ENCODE assay signal across 38 cellular contexts in genomic region chr19:8115805-8116396, GRCh38. TPM values are rescaled to one million over a fixed set of nuclear protein-coding genes. Genes with fewer than 3 reads are reported as not detected.
"Had no signal": no experiment of that assay in that cellular context is flagged by ENCODE, and none has a peak within 500 bp of the region (broad histone marks: within the 10 kb centered on the region; RNA-seq: fewer than 3 reads in every experiment).

No MANE protein-coding gene starts in this region.

- H2AFZ ChIP-seq: PC-9 had no signal

- H3K9me3 ChIP-seq: MG63 had no signal

- ATAC-seq: activated naive CD8-positive, alpha-beta T cell treated with anti-CD3 and anti-CD28 coated beads, Interleukin-2, amount 50 U/mL, for 24 hours; activated T-cell treated with anti-CD3 and anti-CD28 coated beads, Interleukin-2, amount 50 U/mL, for 4 hours; Right ventricle myocardium inferior had no signal

- H3K27ac ChIP-seq: PC-9, RWPE1, VCaP had no signal

- H3K4me1 Mint-ChIP-seq: activated B cell treated with CpG ODN at 0.5 μM for 24 hours; activated naive CD4-positive, alpha-beta T cell treated with anti-CD3 and anti-CD28 coated beads, Interleukin-2, amount 10 ng/mL, durations not matched to agents 7 days and 5 days; activated naive CD8-positive, alpha-beta T cell treated with anti-CD3 and anti-CD28 coated beads, Interleukin-2, amount 50 U/mL, for 24 hours; brain had no signal

- H3K27ac Mint-ChIP-seq: activated B cell treated with CpG ODN at 0.5 μM for 24 hours; activated CD4-positive, alpha-beta memory T cell treated with anti-CD3 and anti-CD28 coated beads for 36 hours; activated naive CD4-positive, alpha-beta T cell treated with anti-CD3 and anti-CD28 coated beads, Interleukin-2, amount 10 ng/mL, durations not matched to agents 7 days and 5 days; activated naive CD8-positive, alpha-beta T cell; activated naive CD8-positive, alpha-beta T cell treated with anti-CD3 and anti-CD28 coated beads, Interleukin-2, amount 50 U/mL, for 24 hours; activated T-helper 1 cell treated with anti-CD3 and anti-CD28 coated beads, Interleukin-12 subunit alpha, Interleukin-12 subunit beta, Interleukin-2, Interleukin-4 antibody, amounts not matched to agents 30 ng/mL and 10 ng/mL and 1 ng/mL, durations not matched to agents 14 hours and 24 hours and 36 hours; brain had no signal

- DNase-seq: activated B cell treated with CpG ODN at 0.5 μM for 24 hours; activated CD4-positive, alpha-beta memory T cell treated with anti-CD3 and anti-CD28 coated beads for 36 hours; activated CD4-positive, alpha-beta T cell treated with anti-CD3 and anti-CD28 coated beads for 4 hours; activated CD4-positive, alpha-beta T cell treated with anti-CD3 and anti-CD28 coated beads, Interleukin-2, amount 50 U/mL, for 1 hour; activated CD4-positive, CD25-positive, alpha-beta regulatory T cell treated with anti-CD3 and anti-CD28 coated beads, Interleukin-2, amount 50 U/mL, for 72 hours; activated CD8-positive, alpha-beta memory T cell treated with anti-CD3 and anti-CD28 coated beads, Interleukin-2, amount 50 U/mL, for 4 hours; activated gamma-delta T cell treated with Interleukin-2 at 50 U/mL for 16 hours; activated naive CD4-positive, alpha-beta T cell treated with anti-CD3 and anti-CD28 coated beads, Interleukin-2, amount 10 ng/mL, durations not matched to agents 7 days and 5 days; activated naive CD8-positive, alpha-beta T cell treated with anti-CD3 and anti-CD28 coated beads, Interleukin-2, amount 50 U/mL, for 24 hours; activated T-cell treated with anti-CD3 and anti-CD28 coated beads for 4 hours; activated T-cell treated with anti-CD3 and anti-CD28 coated beads, Interleukin-2, amount 50 U/mL, for 4 hours; anterior cingulate cortex; caudate nucleus; cerebellar nuclear complex; Kasumi-1; KG1; MG63; MV-4-11; NCI-H1092 treated with DMSO at 0.1 percent for 48 hours; NCI-H1694; NCI-H1930; NCI-H2081 treated with DMSO at 0.1 percent for 48 hours; NCI-H345; NCI-H524 treated with DMSO at 0.1 percent for 48 hours; SW 1271; T-helper 1 cell; T-helper 2 cell; T-helper 9 cell had no signal

- H3K27me3 Mint-ChIP-seq: activated B cell treated with CpG ODN at 0.5 μM for 24 hours, brain had no signal

- FAIRE-seq: bronchial epithelial cell, RCC 7860 had no signal

- H3K4me3 ChIP-seq: MG63, PC-9 had no signal

- H3K36me3 ChIP-seq: MG63 had no signal

- H3K9me3 Mint-ChIP-seq: activated B cell treated with CpG ODN at 0.5 μM for 24 hours; activated CD4-positive, alpha-beta memory T cell treated with anti-CD3 and anti-CD28 coated beads for 36 hours; activated naive CD4-positive, alpha-beta T cell treated with anti-CD3 and anti-CD28 coated beads, Interleukin-2, amount 10 ng/mL, durations not matched to agents 7 days and 5 days; activated naive CD8-positive, alpha-beta T cell treated with anti-CD3 and anti-CD28 coated beads, Interleukin-2, amount 50 U/mL, for 24 hours; activated T-cell treated with anti-CD3 and anti-CD28 coated beads, Interleukin-2, amount 50 U/mL, for 4 hours; activated T-helper 1 cell treated with anti-CD3 and anti-CD28 coated beads, Interleukin-12 subunit alpha, Interleukin-12 subunit beta, Interleukin-2, Interleukin-4 antibody, amounts not matched to agents 30 ng/mL and 10 ng/mL and 1 ng/mL, durations not matched to agents 14 hours and 24 hours and 36 hours; brain had no signal

- H3K4me3 Mint-ChIP-seq: activated B cell treated with CpG ODN at 0.5 μM for 24 hours; activated CD4-positive, alpha-beta memory T cell treated with anti-CD3 and anti-CD28 coated beads for 36 hours; activated naive CD4-positive, alpha-beta T cell treated with anti-CD3 and anti-CD28 coated beads, Interleukin-2, amount 10 ng/mL, durations not matched to agents 7 days and 5 days; activated naive CD8-positive, alpha-beta T cell; activated naive CD8-positive, alpha-beta T cell treated with anti-CD3 and anti-CD28 coated beads, Interleukin-2, amount 50 U/mL, for 24 hours; activated T-cell treated with anti-CD3 and anti-CD28 coated beads, Interleukin-2, amount 50 U/mL, for 4 hours; activated T-helper 1 cell treated with anti-CD3 and anti-CD28 coated beads, Interleukin-12 subunit alpha, Interleukin-12 subunit beta, Interleukin-2, Interleukin-4 antibody, amounts not matched to agents 30 ng/mL and 10 ng/mL and 1 ng/mL, durations not matched to agents 14 hours and 24 hours and 36 hours; brain had no signal

- H3K4me2 ChIP-seq: PC-9 had no signal

- H3K36me3 Mint-ChIP-seq: activated CD4-positive, alpha-beta memory T cell treated with anti-CD3 and anti-CD28 coated beads for 36 hours; activated naive CD4-positive, alpha-beta T cell treated with anti-CD3 and anti-CD28 coated beads, Interleukin-2, amount 10 ng/mL, durations not matched to agents 7 days and 5 days; activated naive CD8-positive, alpha-beta T cell had no signal

RNA-seq across cellular contexts. Expression of gene FBN3, which starts 33.5 kb away (rescaled TPM):
- total RNA-seq: activated B cell treated with CpG ODN at 0.5 μM for 24 hours; activated CD4-positive, alpha-beta memory T cell treated with anti-CD3 and anti-CD28 coated beads for 36 hours; activated T-helper 1 cell treated with anti-CD3 and anti-CD28 coated beads, Interleukin-12 subunit alpha, Interleukin-12 subunit beta, Interleukin-2, Interleukin-4 antibody, amounts not matched to agents 30 ng/mL and 10 ng/mL and 1 ng/mL, durations not matched to agents 14 hours and 24 hours and 36 hours; bronchial epithelial cell; OCI-LY7; PC-9; Right ventricle myocardium inferior had no signal
